15 cellular contexts compared by ENCODE assay signal in genomic region chrX:74510401-74510800, GRCh38.
DNase-seq lines count a peak whose midpoint lies in the region; ATAC-seq lines count a peak whose summit lies in the region.
"Had no signal": no experiment of that assay in that cellular context is flagged by ENCODE, and none has a peak within 500 bp of the region (broad histone marks: within the 10 kb centered on the region; RNA-seq: fewer than 3 reads in every experiment).

No MANE protein-coding gene starts in this region.

- ATAC-seq in GM18502 (IDR thresholded peaks at IDR 0.05; ENCODE audit: poor library complexity, unreplicated experiment) (peak; percentile 66), GM21360 (IDR thresholded peaks at IDR 0.05; ENCODE audit: unreplicated experiment) (peak; percentile 55), HG02763 (IDR thresholded peaks at IDR 0.05; ENCODE audit: unreplicated experiment) (peak; percentile 45), HG03439 (IDR thresholded peaks at IDR 0.05; ENCODE audit: unreplicated experiment) (peak; percentile 66)
- ATAC-seq: foreskin keratinocyte; naive thymus-derived CD4-positive, alpha-beta T cell had no signal

- DNase-seq in KG1 (lab: John Stamatoyannopoulos, UW) (no peak), medulla oblongata (ENCODE audit: extremely low spot score) (no peak), NCI-H524 treated with DMSO at 0.1 percent for 48 hours (lab: John Stamatoyannopoulos, UW) (no peak)
- DNase-seq in activated CD4-positive, alpha-beta T cell treated with anti-CD3 and anti-CD28 coated beads for 48 hours = no peak
- DNase-seq: caudate nucleus; foreskin keratinocyte; Kasumi-1; naive thymus-derived CD4-positive, alpha-beta T cell; NCI-H1436; NCI-H510A; substantia nigra had no signal
